Comparison of ENCODE assay signal across 1 cellular context in the genomic region with DNA sequence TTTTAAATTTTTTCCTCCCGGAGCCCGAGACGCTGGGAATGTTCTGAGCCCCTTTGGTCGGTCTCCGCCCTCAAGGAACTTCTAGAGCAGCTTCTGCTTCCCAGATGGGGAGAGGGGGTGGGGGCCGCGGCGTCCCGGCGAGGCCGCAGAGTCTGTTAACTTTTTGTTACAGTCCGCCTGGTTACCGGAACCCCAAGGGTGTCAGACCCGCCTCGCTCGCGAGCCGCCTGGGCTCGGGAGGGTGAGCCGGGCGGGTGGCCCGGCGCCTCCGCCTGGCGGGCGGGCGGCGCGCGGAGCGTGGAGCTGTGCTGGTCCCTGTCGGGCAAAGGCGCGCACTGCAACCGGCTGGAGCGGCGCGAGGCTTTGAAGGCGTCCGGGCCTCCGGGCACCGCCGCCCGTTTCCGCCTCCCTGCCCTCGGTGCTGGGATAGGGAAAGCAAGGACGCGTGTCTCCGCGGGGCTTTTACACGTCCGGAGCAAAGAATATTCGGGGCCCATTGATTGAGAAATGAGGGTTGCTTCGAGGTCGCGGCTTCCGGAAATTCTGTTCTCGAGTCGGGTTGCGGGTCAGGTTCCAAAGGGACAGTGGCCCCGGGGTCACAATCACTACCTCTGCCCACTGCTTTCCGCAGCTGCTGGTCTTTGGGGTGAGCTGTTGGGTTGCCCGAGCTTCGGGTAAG.
TF ChIP-seq lines count a peak whose summit lies in the region.

No MANE protein-coding gene starts in this region.

TF ChIP-seq in SK-N-SH, 30 proteins besides CTCF, POLR2A, EP300 and RAD21 (continued from another document):
- TF ChIP-seq GABPA (IDR thresholded peaks at IDR 0.05; ENCODE audit: low read depth) (no peak), CHD2 (IDR thresholded peaks at IDR 0.05; ENCODE audit: low read length, partially characterized antibody) (no peak), SMC3 (IDR thresholded peaks at IDR 0.05; ENCODE audit: low read depth, low read length) (peak; percentile 84)
- TF ChIP-seq, protein P1, sequence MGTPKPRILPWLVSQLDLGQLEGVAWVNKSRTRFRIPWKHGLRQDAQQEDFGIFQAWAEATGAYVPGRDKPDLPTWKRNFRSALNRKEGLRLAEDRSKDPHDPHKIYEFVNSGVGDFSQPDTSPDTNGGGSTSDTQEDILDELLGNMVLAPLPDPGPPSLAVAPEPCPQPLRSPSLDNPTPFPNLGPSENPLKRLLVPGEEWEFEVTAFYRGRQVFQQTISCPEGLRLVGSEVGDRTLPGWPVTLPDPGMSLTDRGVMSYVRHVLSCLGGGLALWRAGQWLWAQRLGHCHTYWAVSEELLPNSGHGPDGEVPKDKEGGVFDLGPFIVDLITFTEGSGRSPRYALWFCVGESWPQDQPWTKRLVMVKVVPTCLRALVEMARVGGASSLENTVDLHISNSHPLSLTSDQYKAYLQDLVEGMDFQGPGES (IDR thresholded peaks at IDR 0.05; ENCODE audit: low read depth, low read length): no peak
- TF ChIP-seq, protein P2, sequence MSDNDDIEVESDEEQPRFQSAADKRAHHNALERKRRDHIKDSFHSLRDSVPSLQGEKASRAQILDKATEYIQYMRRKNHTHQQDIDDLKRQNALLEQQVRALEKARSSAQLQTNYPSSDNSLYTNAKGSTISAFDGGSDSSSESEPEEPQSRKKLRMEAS (IDR thresholded peaks at IDR 0.05; ENCODE audit: low read depth): peak; percentile 18; the same call in 1 of the 2 replicates
